ENCODE assay signal across 8 cellular contexts in genomic region chr1:154869351-154870116, GRCh38. TPM values are rescaled to one million over a fixed set of nuclear protein-coding genes. Genes with fewer than 3 reads are reported as not detected.
DNase-seq lines count a peak whose midpoint lies in the region; ATAC-seq and TF ChIP-seq lines count a peak whose summit lies in the region.

No MANE protein-coding gene starts in this region.

- ATAC-seq in GM19351 (IDR thresholded peaks at IDR 0.05; ENCODE audit: unreplicated experiment) (peak; percentile 15), GM19328 (IDR thresholded peaks at IDR 0.05; ENCODE audit: unreplicated experiment) (no peak), HG03175 (IDR thresholded peaks at IDR 0.05; ENCODE audit: unreplicated experiment) (no peak)

- H3K4me3 ChIP-seq in cardiac muscle cell (peak overlapping the region; percentile 6), skeletal muscle cell (ENCODE audit: low read depth, low read length) (peak overlapping the region; percentile 40)

- DNase-seq in RPMI7951 (ENCODE audit: low read depth) (peak; percentile 72), cardiac muscle cell (ENCODE audit: low read depth in 1 of 2, low spot score in 1 of 2) (peak; percentile 63 to 83), skeletal muscle cell (ENCODE audit: low read depth) (no peak), NCI-H1436 (lab: John Stamatoyannopoulos, UW) (no peak), GM10266 (ENCODE audit: extremely low spot score) (no peak)

- no peak overlapping the region for H3K27ac ChIP-seq in cardiac muscle cell

- H3K4me1 ChIP-seq in cardiac muscle cell (ENCODE audit: low read depth), result no peaks in the 10 kb centered on the region

- H3K36me3 ChIP-seq in cardiac muscle cell, result no peaks in the 10 kb centered on the region

- TF ChIP-seq CTCF in cardiac muscle cell (IDR thresholded peaks at IDR 0.05; ENCODE audit: low read depth, low read length), result no peak
- TF ChIP-seq CTCF in GM10266 (IDR thresholded peaks at IDR 0.05; ENCODE audit: control insufficient read depth, insufficient read depth, low read depth, missing control alignments), result no peak

- no peaks in the 10 kb centered on the region for H3K9me3 ChIP-seq in cardiac muscle cell (ENCODE audit: low read depth)

- H3K27me3 ChIP-seq in cardiac muscle cell, result peaks cover 36% of the 10 kb centered on the region

RNA-seq across cellular contexts. Expression of gene KCNN3, which starts 0.5 kb away (rescaled TPM):
- total RNA-seq in RPMI7951 (2014; rRNA removed; shearing (Covaris generic)), result 0.29 and 0.72 TPM in 2 replicates
- total RNA-seq in cardiac muscle cell, result 0.81 and 1.5 TPM in 2 replicates
- polyA plus RNA-seq in cardiac muscle cell, result 1.1 and 2.9 TPM in 2 replicates

Comparison
In these comparisons a context has a peak if more than half of its experiments do, and no peak if none do; other contexts are left out.
1. DNase-seq: peak in RPMI7951 (single experiment) and cardiac muscle cell (2 of 2); none in skeletal muscle cell (single experiment), NCI-H1436 (single experiment) and GM10266 (single experiment).